13 cellular contexts compared by ENCODE assay signal in the genomic region with DNA sequence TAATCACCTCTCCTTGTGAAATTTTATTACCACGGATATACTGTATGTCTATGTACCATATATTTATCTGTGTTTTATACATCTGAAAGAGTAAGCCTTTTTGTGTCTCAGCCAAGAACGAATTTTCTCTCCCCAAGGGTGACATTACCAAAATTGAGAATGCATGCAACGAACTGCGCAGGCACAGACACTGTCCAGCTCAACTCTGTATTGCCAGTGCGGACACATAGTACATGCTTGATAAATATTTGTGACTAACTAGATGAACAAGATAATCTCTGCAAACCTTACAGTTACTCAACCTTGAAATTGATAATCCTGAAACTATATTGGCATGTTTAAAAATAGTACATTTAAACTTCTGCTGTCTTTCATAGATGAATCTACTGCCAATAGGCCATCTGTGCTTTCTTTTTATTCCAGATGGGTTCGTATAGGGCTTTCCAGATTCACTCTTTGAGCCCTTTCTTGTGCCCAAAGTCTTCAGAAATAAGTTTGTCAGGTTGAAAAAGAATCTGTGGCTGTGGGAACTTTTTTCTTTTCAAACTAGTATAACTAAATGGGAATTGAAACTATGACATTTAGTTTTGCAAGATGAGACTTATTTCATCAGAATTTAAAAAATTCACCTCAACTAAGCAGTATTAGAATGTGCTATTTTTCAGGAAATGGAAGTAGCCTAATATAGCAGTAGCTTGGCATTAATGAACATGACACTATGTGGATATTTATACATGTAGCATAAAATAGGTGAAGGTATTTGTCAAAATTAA. TPM values are rescaled to one million over a fixed set of nuclear protein-coding genes. Genes with fewer than 3 reads are reported as not detected.
A peak's percentile ranks its signal among the peaks of the same experiment; 100 is the strongest.
DNase-seq lines count a peak whose midpoint lies in the region; ATAC-seq and TF ChIP-seq lines count a peak whose summit lies in the region.
"Had no signal": no experiment of that assay in that cellular context is flagged by ENCODE, and none has a peak within 500 bp of the region (broad histone marks: within the 10 kb centered on the region; RNA-seq: fewer than 3 reads in every experiment).

No MANE protein-coding gene starts in this region.

- peak overlapping the region; percentile 48 for H3K27ac Mint-ChIP-seq in activated T-helper 2 cell treated with anti-CD3 and anti-CD28 coated beads, Interferon-gamma antibody, Interleukin-2, Interleukin-4, amounts not matched to agents 10 μg/mL and 5 μg/mL and 100 μg/mL, durations not matched to agents 14 hours and 24 hours and 36 hours
- H3K27ac Mint-ChIP-seq in HFFc6: no peak overlapping the region

- no peaks in the 10 kb centered on the region for H3K27me3 Mint-ChIP-seq in activated T-helper 2 cell treated with anti-CD3 and anti-CD28 coated beads, Interferon-gamma antibody, Interleukin-2, Interleukin-4, amounts not matched to agents 10 μg/mL and 5 μg/mL and 100 μg/mL, durations not matched to agents 14 hours and 24 hours and 36 hours (ENCODE audit: low read depth)
- H3K27me3 Mint-ChIP-seq in HFFc6 (ENCODE audit: insufficient read depth): no peaks in the 10 kb centered on the region

- H3K9me3 Mint-ChIP-seq in activated T-helper 2 cell treated with anti-CD3 and anti-CD28 coated beads, Interferon-gamma antibody, Interleukin-2, Interleukin-4, amounts not matched to agents 10 μg/mL and 5 μg/mL and 100 μg/mL, durations not matched to agents 14 hours and 24 hours and 36 hours: peaks cover 5% of the 10 kb centered on the region
- H3K9me3 Mint-ChIP-seq in HFFc6: peaks cover 24% of the 10 kb centered on the region

- no peak for DNase-seq in activated T-helper 2 cell treated with anti-CD3 and anti-CD28 coated beads, Interferon-gamma antibody, Interleukin-2, Interleukin-4, amounts not matched to agents 10 μg/mL and 5 μg/mL and 100 μg/mL, durations not matched to agents 14 hours and 24 hours and 36 hours (ENCODE audit: low spot score)
- DNase-seq in D341Med (ENCODE audit: low spot score) (no peak), hepatic stellate cell (ENCODE audit: low spot score) (no peak), HFFc6 (no peak)
- DNase-seq: DND-41, posterior cingulate gyrus had no signal

- ATAC-seq in GM18505 (IDR thresholded peaks at IDR 0.05; ENCODE audit: unreplicated experiment): peak; percentile 48
- peak; percentile 53 for ATAC-seq in GM19438 (IDR thresholded peaks at IDR 0.05; ENCODE audit: low read depth, unreplicated experiment)
- peak; percentile 34 for ATAC-seq in HG03066 (IDR thresholded peaks at IDR 0.05; ENCODE audit: low read depth, unreplicated experiment)
- ATAC-seq in HG03139 (IDR thresholded peaks at IDR 0.05; ENCODE audit: unreplicated experiment): no peak
- ATAC-seq: SK-N-SH treated with all-trans-retinoic acid at 6 μM for 48 hours had no signal

- no peak overlapping the region for H3K4me3 Mint-ChIP-seq in activated T-helper 2 cell treated with anti-CD3 and anti-CD28 coated beads, Interferon-gamma antibody, Interleukin-2, Interleukin-4, amounts not matched to agents 10 μg/mL and 5 μg/mL and 100 μg/mL, durations not matched to agents 14 hours and 24 hours and 36 hours (ENCODE audit: low read depth)
- H3K4me3 Mint-ChIP-seq in HFFc6: no peak overlapping the region

- TF ChIP-seq POLR2A in GM18505 (IDR thresholded peaks at IDR 0.05; ENCODE audit: borderline replicate concordance, extremely low read depth, insufficient read depth, insufficient read length): no peak

- peaks cover 74% of the 10 kb centered on the region for H3K4me1 Mint-ChIP-seq in activated T-helper 2 cell treated with anti-CD3 and anti-CD28 coated beads, Interferon-gamma antibody, Interleukin-2, Interleukin-4, amounts not matched to agents 10 μg/mL and 5 μg/mL and 100 μg/mL, durations not matched to agents 14 hours and 24 hours and 36 hours (ENCODE audit: low read depth)
- no peaks in the 10 kb centered on the region for H3K4me1 Mint-ChIP-seq in HFFc6 (ENCODE audit: low read depth)

- TF ChIP-seq CTCF in HFFc6 (IDR thresholded peaks at IDR 0.05): no peak

- intact Hi-C loops in activated T-helper 2 cell treated with anti-CD3 and anti-CD28 coated beads, Interferon-gamma antibody, Interleukin-2, Interleukin-4, amounts not matched to agents 10 μg/mL and 5 μg/mL and 100 μg/mL, durations not matched to agents 14 hours and 24 hours and 36 hours (cut with micrococcal nuclease): loop anchor here (5.0 to 10.0 kb wide), 4 partner anchors 133 to 1992 kb away; no protein-coding TSS in a partner anchor

- H3K36me3 Mint-ChIP-seq in activated T-helper 2 cell treated with anti-CD3 and anti-CD28 coated beads, Interferon-gamma antibody, Interleukin-2, Interleukin-4, amounts not matched to agents 10 μg/mL and 5 μg/mL and 100 μg/mL, durations not matched to agents 14 hours and 24 hours and 36 hours (ENCODE audit: low read depth): no peaks in the 10 kb centered on the region
- H3K36me3 Mint-ChIP-seq in HFFc6 (ENCODE audit: low read depth): no peaks in the 10 kb centered on the region; the same call in 1 of the 2 replicates

RNA-seq across cellular contexts. Expression of a gene that starts 38.9 kb away (rescaled TPM):
- total RNA-seq in activated T-helper 2 cell treated with anti-CD3 and anti-CD28 coated beads, Interferon-gamma antibody, Interleukin-2, Interleukin-4, amounts not matched to agents 10 μg/mL and 5 μg/mL and 100 μg/mL, durations not matched to agents 14 hours and 24 hours and 36 hours: 1.1 TPM in 2 replicates
- not detected for total RNA-seq in HFFc6 (2021; fragmentation: NEBNext Ultra II Directional; extraction: Animal tissue kit (Norgen Biotek cat#: 25700))
- total RNA-seq: fibroblast of lung, NCI-H460 had no signal
